1 cellular context compared by ENCODE assay signal in the genomic region with DNA sequence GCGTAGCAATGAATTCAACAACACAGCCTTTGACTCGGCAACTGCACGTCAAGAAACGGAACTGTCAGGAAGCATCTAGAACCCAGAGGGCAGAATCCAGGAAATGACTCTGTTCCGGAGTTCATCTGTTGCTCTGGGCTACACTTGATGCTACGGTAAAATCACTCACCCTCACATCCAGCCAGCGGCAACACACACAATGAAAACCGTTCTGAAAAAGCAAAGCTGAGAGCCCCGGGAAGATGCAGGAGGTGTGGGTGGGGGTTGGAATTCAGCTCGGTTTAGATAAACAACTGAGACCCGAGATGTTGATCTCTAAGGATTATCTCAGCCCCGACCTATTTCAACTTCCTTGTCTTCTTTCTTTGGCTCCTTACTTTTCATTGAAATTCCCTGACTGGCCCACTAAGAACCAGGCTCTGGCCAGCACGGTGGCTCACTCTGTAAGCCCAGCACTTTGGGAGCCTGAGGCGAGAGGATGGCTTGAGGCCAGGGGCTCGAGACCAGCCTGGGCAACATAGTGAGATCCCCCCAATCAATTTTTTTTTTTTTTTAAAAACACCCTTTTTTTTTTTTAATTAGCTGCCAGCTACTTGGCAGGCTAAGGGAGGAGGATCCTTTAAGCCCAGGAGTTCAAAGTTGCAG.
TF ChIP-seq lines count a peak whose summit lies in the region.

No MANE protein-coding gene starts in this region.

TF ChIP-seq in IMR-90, 13 proteins besides CTCF, POLR2A, EP300 and RAD21:
- TF ChIP-seq, protein P1, sequence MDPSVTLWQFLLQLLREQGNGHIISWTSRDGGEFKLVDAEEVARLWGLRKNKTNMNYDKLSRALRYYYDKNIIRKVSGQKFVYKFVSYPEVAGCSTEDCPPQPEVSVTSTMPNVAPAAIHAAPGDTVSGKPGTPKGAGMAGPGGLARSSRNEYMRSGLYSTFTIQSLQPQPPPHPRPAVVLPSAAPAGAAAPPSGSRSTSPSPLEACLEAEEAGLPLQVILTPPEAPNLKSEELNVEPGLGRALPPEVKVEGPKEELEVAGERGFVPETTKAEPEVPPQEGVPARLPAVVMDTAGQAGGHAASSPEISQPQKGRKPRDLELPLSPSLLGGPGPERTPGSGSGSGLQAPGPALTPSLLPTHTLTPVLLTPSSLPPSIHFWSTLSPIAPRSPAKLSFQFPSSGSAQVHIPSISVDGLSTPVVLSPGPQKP (IDR thresholded peaks at IDR 0.05; ENCODE audit: borderline replicate concordance, low read depth, low read length): no peak
- TF ChIP-seq MXI1 (IDR thresholded peaks at IDR 0.05; ENCODE audit: borderline replicate concordance, low read depth, low read length) (no peak), FOS (IDR thresholded peaks at IDR 0.05; ENCODE audit: low read depth, low read length) (no peak), RCOR1 (IDR thresholded peaks at IDR 0.05; ENCODE audit: insufficient replicate concordance, low read length) (no peak)
TF ChIP-seq in IMR-90: peak in this region for 0.
